8 cellular contexts compared by ENCODE assay signal in the genomic region with DNA sequence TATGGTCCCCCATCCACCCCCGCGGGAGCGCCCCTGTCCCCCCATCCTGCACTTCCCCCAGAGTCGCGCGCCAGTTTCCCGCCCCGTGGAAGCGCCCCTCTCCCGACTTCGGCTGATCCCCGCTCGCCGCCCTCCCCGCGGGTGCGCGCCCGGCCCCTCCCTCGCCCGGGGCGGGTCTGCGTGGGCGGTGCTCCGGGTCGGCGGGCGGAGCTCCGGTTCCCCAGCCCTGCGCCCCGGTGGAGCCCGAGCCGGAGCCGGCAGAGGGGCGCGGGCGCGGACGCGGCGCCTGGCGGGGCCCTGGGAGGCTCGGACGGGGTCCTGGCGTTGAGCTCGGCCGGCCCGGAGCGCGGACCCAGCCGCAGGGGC. TPM values are rescaled to one million over a fixed set of nuclear protein-coding genes. Genes with fewer than 3 reads are reported as not detected.
DNase-seq lines count a peak whose midpoint lies in the region; ATAC-seq, FAIRE-seq and TF ChIP-seq lines count a peak whose summit lies in the region.

A gene (plus strand): TSS at position 223 of the 366 bp plus-strand sequence. CDS start 148 bp downstream, outside the sequence.

- H3K27me3 Mint-ChIP-seq in activated CD8-positive, alpha-beta T cell treated with anti-CD3 and anti-CD28 coated beads for 36 hours, result peaks cover 22% of the 10 kb centered on the region
- H3K27me3 Mint-ChIP-seq in endodermal cell (ENCODE audit: insufficient read depth), result peaks cover 45% of the 10 kb centered on the region
- peaks cover 38% of the 10 kb centered on the region for H3K27me3 Mint-ChIP-seq in neural progenitor cell (ENCODE audit: insufficient read depth, low read depth)

- ATAC-seq in HG02759 (IDR thresholded peaks at IDR 0.05; ENCODE audit: unreplicated experiment) (peak; percentile 46), upper lobe of left lung (ENCODE audit: low FRiP score in 2 of 2) (peak in 1 of 2 donors; percentile 78)
- peak; percentile 63 for ATAC-seq in activated CD8-positive, alpha-beta T cell treated with anti-CD3 and anti-CD28 coated beads for 36 hours

- POLR2A ChIA-PET in activated CD8-positive, alpha-beta T cell treated with anti-CD3 and anti-CD28 coated beads for 36 hours (lab: Charles Lee), result interaction anchor here (1.3 kb wide), 1 partner anchor 24 kb away, joined by 6 read pairs; no protein-coding TSS in a partner anchor

- H3K27ac ChIP-seq in endodermal cell (ENCODE audit: low read depth, low read length) (no peak within 1 kb of the TSS), neural progenitor cell (no peak within 1 kb of the TSS), upper lobe of left lung (peak within 1 kb of the TSS in 1 of 4 donors; percentile 41)

- peak within 1 kb of the TSS; percentile 64 for H3K27ac Mint-ChIP-seq in activated CD8-positive, alpha-beta T cell treated with anti-CD3 and anti-CD28 coated beads for 36 hours
- no peak within 1 kb of the TSS for H3K27ac Mint-ChIP-seq in endodermal cell
- H3K27ac Mint-ChIP-seq in neural progenitor cell, result no peak within 1 kb of the TSS

- H3K36me3 ChIP-seq in endodermal cell (ENCODE audit: control insufficient read depth, insufficient read depth, low read length) (no peaks in the 10 kb centered on the region), neural progenitor cell (no peaks in the 10 kb centered on the region), upper lobe of left lung (no peaks in the 10 kb centered on the region)

- H3K4me1 ChIP-seq in endodermal cell (ENCODE audit: control insufficient read depth, insufficient read depth, low read length), result no peaks in the 10 kb centered on the region
- H3K4me1 ChIP-seq in neural progenitor cell, result peaks cover 10% of the 10 kb centered on the region
- peaks cover 11 to 21% (median 16%) of the 10 kb centered on the region in 4 donors for H3K4me1 ChIP-seq in upper lobe of left lung

- WGBS in endodermal cell (ENCODE audit: insufficient coverage in 1 of 2, insufficient read length in 1 of 2), 2 experiments, result 0% methylated on average over 2 to 51 of the region's 51 CpGs
- no CpG with 5 or more reads among the region's 51 CpGs for WGBS in upper lobe of left lung, 2 donors

- no peaks in the 10 kb centered on the region for H3K9me3 Mint-ChIP-seq in activated CD8-positive, alpha-beta T cell treated with anti-CD3 and anti-CD28 coated beads for 36 hours
- H3K9me3 Mint-ChIP-seq in endodermal cell (no peaks in the 10 kb centered on the region), neural progenitor cell (no peaks in the 10 kb centered on the region)

- H3K9ac ChIP-seq in endodermal cell (ENCODE audit: extremely low read depth, low read length, poor library complexity, severe bottlenecking), result peak within 1 kb of the TSS; percentile 11
- no peak within 1 kb of the TSS for H3K9ac ChIP-seq in neural progenitor cell

- H3K27me3 ChIP-seq in endodermal cell (ENCODE audit: control insufficient read depth, insufficient read depth, low read length, poor library complexity, severe bottlenecking) (peaks cover 55% of the 10 kb centered on the region), neural progenitor cell (peaks cover 57% of the 10 kb centered on the region), upper lobe of left lung (peaks cover 0 to 19% (median 11%) of the 10 kb centered on the region in 4 donors)

- H3K4me3 ChIP-seq in endodermal cell (ENCODE audit: low read length), result peak within 1 kb of the TSS; percentile 78
- H3K4me3 ChIP-seq in neural progenitor cell, result peak within 1 kb of the TSS; percentile 78
- H3K4me3 ChIP-seq in upper lobe of left lung, result peak within 1 kb of the TSS; percentile 16 to 66 (median 50)

- H3K36me3 Mint-ChIP-seq in activated CD8-positive, alpha-beta T cell treated with anti-CD3 and anti-CD28 coated beads for 36 hours (ENCODE audit: low read depth), result no peaks in the 10 kb centered on the region
- H3K36me3 Mint-ChIP-seq in endodermal cell (ENCODE audit: low read depth) (no peaks in the 10 kb centered on the region), neural progenitor cell (no peaks in the 10 kb centered on the region)

- DNase-seq in AG08396 (ENCODE audit: low spot score) (peak; percentile 86), endodermal cell (peak; percentile 86), neural progenitor cell (ENCODE audit: low spot score) (peak; percentile 79), upper lobe of left lung (peak; percentile 34 to 89), H54 (ENCODE audit: insufficient read length, low spot score) (no peak), NK-92 (lab: John Stamatoyannopoulos, UW; ENCODE audit: unreplicated experiment) (no peak)
- DNase-seq in activated CD8-positive, alpha-beta T cell treated with anti-CD3 and anti-CD28 coated beads for 36 hours, result peak; percentile 71

- TF ChIP-seq CTCF in activated CD8-positive, alpha-beta T cell treated with anti-CD3 and anti-CD28 coated beads for 36 hours (IDR thresholded peaks at IDR 0.05), result no peak
- no peak for TF ChIP-seq CTCF in endodermal cell (conservative IDR thresholded peaks at IDR 0.05)
- no peak for TF ChIP-seq CTCF in neural progenitor cell (IDR thresholded peaks at IDR 0.05)
- no peak for TF ChIP-seq CTCF in upper lobe of left lung (IDR thresholded peaks at IDR 0.05)

- no peak for TF ChIP-seq EP300 in upper lobe of left lung (IDR thresholded peaks at IDR 0.05)

- H4K20me1 ChIP-seq in neural progenitor cell (ENCODE audit: low read depth), result peaks cover 8% of the 10 kb centered on the region

- no peaks in the 10 kb centered on the region for H3K79me2 ChIP-seq in neural progenitor cell (ENCODE audit: low read depth)

- peak within 1 kb of the TSS; percentile 99 for H3K4me2 ChIP-seq in neural progenitor cell

- intact Hi-C loops in activated CD8-positive, alpha-beta T cell treated with anti-CD3 and anti-CD28 coated beads for 36 hours (cut with micrococcal nuclease), result no loop called here

- peak within 1 kb of the TSS; percentile 97 for H2AFZ ChIP-seq in neural progenitor cell (replicated peaks)

- FAIRE-seq in H54 (lab: Jason Lieb, UNC), result no peak

- H3K9me3 ChIP-seq in endodermal cell (ENCODE audit: control insufficient read depth, low read length) (no peaks in the 10 kb centered on the region), neural progenitor cell (ENCODE audit: low read depth) (no peaks in the 10 kb centered on the region), upper lobe of left lung (no peaks in the 10 kb centered on the region)

- peak within 1 kb of the TSS; percentile 73 for H3K4me3 Mint-ChIP-seq in activated CD8-positive, alpha-beta T cell treated with anti-CD3 and anti-CD28 coated beads for 36 hours
- H3K4me3 Mint-ChIP-seq in endodermal cell (peak within 1 kb of the TSS; percentile 72), neural progenitor cell (peak within 1 kb of the TSS; percentile 90)

- H3F3A ChIP-seq in neural progenitor cell (ENCODE audit: low read depth), result peaks cover 6% of the 10 kb centered on the region

- TF ChIP-seq POLR2A in upper lobe of left lung (IDR thresholded peaks at IDR 0.05) (no peak), H54 (IDR thresholded peaks at IDR 0.05; ENCODE audit: low read depth, low read length) (no peak)

- H3K4me1 Mint-ChIP-seq in activated CD8-positive, alpha-beta T cell treated with anti-CD3 and anti-CD28 coated beads for 36 hours (ENCODE audit: low read depth), result peaks cover 42% of the 10 kb centered on the region
- H3K4me1 Mint-ChIP-seq in endodermal cell (peaks cover 20% of the 10 kb centered on the region), neural progenitor cell (peaks cover 10% of the 10 kb centered on the region)

- CTCF ChIA-PET in activated CD8-positive, alpha-beta T cell treated with anti-CD3 and anti-CD28 coated beads for 36 hours (lab: Charles Lee), result interaction anchor here (1.3 kb wide), 1 partner anchor 23 kb away, joined by 3 read pairs; no protein-coding TSS in a partner anchor

RNA-seq across cellular contexts. Expression of the gene that starts here (rescaled TPM):
- 1 to 10 TPM; 2.5 to 3.2 TPM for total RNA-seq in activated CD8-positive, alpha-beta T cell treated with anti-CD3 and anti-CD28 coated beads for 36 hours
- total RNA-seq in endodermal cell (10 to 100 TPM in 1 of 2 donors, 1 to 10 TPM in 1; 4.1 to 11.9 TPM), neural progenitor cell (ENCODE audit: low replicate concordance) (1.1 and 5.5 TPM in 2 replicates), upper lobe of left lung (10 to 100 TPM in 1 of 6 donors, 1 to 10 TPM in 5; 1.1 to 13.6 (median 3.0) TPM)
- polyA plus RNA-seq in endodermal cell (2013, experiment 1 of 2), result 1.9 TPM
- polyA plus RNA-seq in endodermal cell (2013, experiment 2 of 2), result 1.2 TPM

Comparison
In these comparisons a context has a peak if more than half of its experiments do, and no peak if none do; other contexts are left out.
1. DNase-seq: peak in AG08396 (single experiment), activated CD8-positive, alpha-beta T cell treated with anti-CD3 and anti-CD28 coated beads for 36 hours (single experiment), endodermal cell (single experiment), neural progenitor cell (single experiment) and upper lobe of left lung (2 of 2); none in H54 (single experiment) and NK-92 (single experiment).
2. Peak in every context shown above with its lines, with median percentiles within 50 percentile points of each other: H3K4me3 Mint-ChIP-seq and H3K4me3 ChIP-seq.